Comparison of ENCODE assay signal across 17 cellular contexts in genomic region chr3:170531054-170531453, GRCh38. TPM values are rescaled to one million over a fixed set of nuclear protein-coding genes. Genes with fewer than 3 reads are reported as not detected.
"Had no signal": no experiment of that assay in that cellular context is flagged by ENCODE, and none has a peak within 500 bp of the region (broad histone marks: within the 10 kb centered on the region; RNA-seq: fewer than 3 reads in every experiment).

No MANE protein-coding gene starts in this region.

- H3K4me3 ChIP-seq: cardiac muscle cell, hepatocyte, prostate gland, spleen had no signal

- H3K27me3 ChIP-seq: cardiac muscle cell, foreskin keratinocyte, hepatocyte had no signal

- H3K9me3 ChIP-seq: prostate gland, spleen had no signal

- H3K27ac ChIP-seq: cardiac muscle cell, foreskin keratinocyte, hepatocyte, parathyroid adenoma, prostate gland, spleen had no signal

- H3K79me2 ChIP-seq: hepatocyte, parathyroid adenoma had no signal

- H2AFZ ChIP-seq: hepatocyte, parathyroid adenoma had no signal

- DNase-seq: cerebellar nuclear complex; foreskin keratinocyte; head of caudate nucleus; kidney glomerular epithelial cell; naive B cell; retina; spleen; stimulated activated CD4-positive, alpha-beta T cell treated with anti-CD3 and anti-CD28 coated beads, Interleukin-15, amount 100 ng/mL, for 24 hours; stimulated activated CD4-positive, alpha-beta T cell treated with anti-CD3 and anti-CD28 coated beads, Interleukin-1b, Interleukin-23, amount 100 ng/mL, for 48 hours; stimulated activated CD4-positive, alpha-beta T cell treated with anti-CD3 and anti-CD28 coated beads, Interleukin-4, amount 100 ng/mL, for 24 hours; trophoblast cell had no signal

- H3K4me1 ChIP-seq: foreskin keratinocyte, parathyroid adenoma, prostate gland, spleen had no signal

- H3K36me3 ChIP-seq: cardiac muscle cell, prostate gland, spleen had no signal

- H3K9ac ChIP-seq: parathyroid adenoma had no signal

RNA-seq across cellular contexts. Expression of gene SLC7A14, which starts 54.8 kb away (rescaled TPM):
- total RNA-seq: cardiac muscle cell, lower leg skin, skeletal muscle tissue, spleen had no signal
